ENCODE assay signal across 1 cellular context in the genomic region with DNA sequence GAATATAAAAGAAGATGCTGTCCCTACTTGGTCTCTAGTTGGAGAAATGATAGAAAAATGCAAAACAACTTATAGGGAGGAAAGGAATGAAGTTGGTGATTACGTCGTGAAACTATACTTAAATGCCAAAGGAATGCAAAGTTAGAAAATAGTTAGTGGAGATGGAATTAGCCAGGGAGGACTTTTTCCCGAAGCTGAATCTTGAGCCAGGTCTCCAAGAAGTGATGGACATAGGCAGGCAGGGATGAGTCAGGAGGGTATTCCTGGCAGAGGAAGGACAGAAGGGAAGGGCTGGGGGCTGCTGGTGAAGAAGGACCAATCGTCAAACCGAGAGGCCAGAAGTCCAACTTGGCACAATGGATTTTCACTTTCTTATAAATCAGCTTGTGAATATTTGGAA.
TF ChIP-seq lines count a peak whose summit lies in the region.

No MANE protein-coding gene starts in this region.

TF ChIP-seq in GM23338, 12 proteins besides CTCF, POLR2A, EP300 and RAD21 (continued from another document):
- TF ChIP-seq, protein P1, sequence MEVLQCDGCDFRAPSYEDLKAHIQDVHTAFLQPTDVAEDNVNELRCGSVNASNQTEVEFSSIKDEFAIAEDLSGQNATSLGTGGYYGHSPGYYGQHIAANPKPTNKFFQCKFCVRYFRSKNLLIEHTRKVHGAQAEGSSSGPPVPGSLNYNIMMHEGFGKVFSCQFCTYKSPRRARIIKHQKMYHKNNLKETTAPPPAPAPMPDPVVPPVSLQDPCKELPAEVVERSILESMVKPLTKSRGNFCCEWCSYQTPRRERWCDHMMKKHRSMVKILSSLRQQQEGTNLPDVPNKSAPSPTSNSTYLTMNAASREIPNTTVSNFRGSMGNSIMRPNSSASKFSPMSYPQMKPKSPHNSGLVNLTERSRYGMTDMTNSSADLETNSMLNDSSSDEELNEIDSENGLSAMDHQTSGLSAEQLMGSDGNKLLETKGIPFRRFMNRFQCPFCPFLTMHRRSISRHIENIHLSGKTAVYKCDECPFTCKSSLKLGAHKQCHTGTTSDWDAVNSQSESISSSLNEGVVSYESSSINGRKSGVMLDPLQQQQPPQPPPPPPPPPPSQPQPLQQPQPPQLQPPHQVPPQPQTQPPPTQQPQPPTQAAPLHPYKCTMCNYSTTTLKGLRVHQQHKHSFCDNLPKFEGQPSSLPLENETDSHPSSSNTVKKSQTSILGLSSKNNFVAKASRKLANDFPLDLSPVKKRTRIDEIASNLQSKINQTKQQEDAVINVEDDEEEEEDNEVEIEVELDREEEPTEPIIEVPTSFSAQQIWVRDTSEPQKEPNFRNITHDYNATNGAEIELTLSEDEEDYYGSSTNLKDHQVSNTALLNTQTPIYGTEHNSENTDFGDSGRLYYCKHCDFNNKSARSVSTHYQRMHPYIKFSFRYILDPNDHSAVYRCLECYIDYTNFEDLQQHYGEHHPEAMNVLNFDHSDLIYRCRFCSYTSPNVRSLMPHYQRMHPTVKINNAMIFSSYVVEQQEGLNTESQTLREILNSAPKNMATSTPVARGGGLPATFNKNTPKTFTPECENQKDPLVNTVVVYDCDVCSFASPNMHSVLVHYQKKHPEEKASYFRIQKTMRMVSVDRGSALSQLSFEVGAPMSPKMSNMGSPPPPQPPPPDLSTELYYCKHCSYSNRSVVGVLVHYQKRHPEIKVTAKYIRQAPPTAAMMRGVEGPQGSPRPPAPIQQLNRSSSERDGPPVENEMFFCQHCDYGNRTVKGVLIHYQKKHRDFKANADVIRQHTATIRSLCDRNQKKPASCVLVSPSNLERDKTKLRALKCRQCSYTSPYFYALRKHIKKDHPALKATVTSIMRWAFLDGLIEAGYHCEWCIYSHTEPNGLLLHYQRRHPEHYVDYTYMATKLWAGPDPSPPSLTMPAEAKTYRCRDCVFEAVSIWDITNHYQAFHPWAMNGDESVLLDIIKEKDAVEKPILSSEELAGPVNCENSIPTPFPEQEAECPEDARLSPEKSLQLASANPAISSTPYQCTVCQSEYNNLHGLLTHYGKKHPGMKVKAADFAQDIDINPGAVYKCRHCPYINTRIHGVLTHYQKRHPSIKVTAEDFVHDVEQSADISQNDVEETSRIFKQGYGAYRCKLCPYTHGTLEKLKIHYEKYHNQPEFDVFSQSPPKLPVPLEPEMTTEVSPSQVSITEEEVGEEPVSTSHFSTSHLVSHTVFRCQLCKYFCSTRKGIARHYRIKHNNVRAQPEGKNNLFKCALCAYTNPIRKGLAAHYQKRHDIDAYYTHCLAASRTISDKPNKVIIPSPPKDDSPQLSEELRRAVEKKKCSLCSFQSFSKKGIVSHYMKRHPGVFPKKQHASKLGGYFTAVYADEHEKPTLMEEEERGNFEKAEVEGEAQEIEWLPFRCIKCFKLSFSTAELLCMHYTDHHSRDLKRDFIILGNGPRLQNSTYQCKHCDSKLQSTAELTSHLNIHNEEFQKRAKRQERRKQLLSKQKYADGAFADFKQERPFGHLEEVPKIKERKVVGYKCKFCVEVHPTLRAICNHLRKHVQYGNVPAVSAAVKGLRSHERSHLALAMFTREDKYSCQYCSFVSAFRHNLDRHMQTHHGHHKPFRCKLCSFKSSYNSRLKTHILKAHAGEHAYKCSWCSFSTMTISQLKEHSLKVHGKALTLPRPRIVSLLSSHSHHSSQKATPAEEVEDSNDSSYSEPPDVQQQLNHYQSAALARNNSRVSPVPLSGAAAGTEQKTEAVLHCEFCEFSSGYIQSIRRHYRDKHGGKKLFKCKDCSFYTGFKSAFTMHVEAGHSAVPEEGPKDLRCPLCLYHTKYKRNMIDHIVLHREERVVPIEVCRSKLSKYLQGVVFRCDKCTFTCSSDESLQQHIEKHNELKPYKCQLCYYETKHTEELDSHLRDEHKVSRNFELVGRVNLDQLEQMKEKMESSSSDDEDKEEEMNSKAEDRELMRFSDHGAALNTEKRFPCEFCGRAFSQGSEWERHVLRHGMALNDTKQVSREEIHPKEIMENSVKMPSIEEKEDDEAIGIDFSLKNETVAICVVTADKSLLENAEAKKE (CRISPR knock-in tag; IDR thresholded peaks at IDR 0.05) = no peak
